Comparison of ENCODE assay signal across 1 cellular context in genomic region chr16:2160915-2161551, GRCh38.
TF ChIP-seq lines count a peak whose summit lies in the region.

No MANE protein-coding gene starts in this region.

TF ChIP-seq in GM12878, 131 proteins besides CTCF, POLR2A, EP300 and RAD21:
- TF ChIP-seq, protein P1, sequence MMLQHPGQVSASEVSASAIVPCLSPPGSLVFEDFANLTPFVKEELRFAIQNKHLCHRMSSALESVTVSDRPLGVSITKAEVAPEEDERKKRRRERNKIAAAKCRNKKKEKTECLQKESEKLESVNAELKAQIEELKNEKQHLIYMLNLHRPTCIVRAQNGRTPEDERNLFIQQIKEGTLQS (IDR thresholded peaks at IDR 0.05; ENCODE audit: borderline replicate concordance, extremely low read depth, low read depth, low read length): no peak
- TF ChIP-seq TBL1XR1 (IDR thresholded peaks at IDR 0.05; ENCODE audit: low read depth, low read length): no peak
- 0 out of 2 replicates have a peak, but pooled peaks have one; percentile 21 for TF ChIP-seq SMARCA5 (IDR thresholded peaks at IDR 0.05)
- no peak for TF ChIP-seq PAX8 (IDR thresholded peaks at IDR 0.05)
- TF ChIP-seq BHLHE40 (IDR thresholded peaks at IDR 0.05; ENCODE audit: borderline replicate concordance in 1 of 2, low read depth in 2 of 2, low read length in 1 of 2): 0 out of 4 replicates have a peak, but pooled peaks of 1 of the 2 experiments have one; percentile 10
- TF ChIP-seq MEF2B (IDR thresholded peaks at IDR 0.05; ENCODE audit: partially characterized antibody, poor library complexity, severe bottlenecking): peak; percentile 76
- peak; percentile 28; the same call in 1 of the 2 replicates for TF ChIP-seq TCF12 (IDR thresholded peaks at IDR 0.05; ENCODE audit: low read depth, low read length)
- TF ChIP-seq, protein P2, sequence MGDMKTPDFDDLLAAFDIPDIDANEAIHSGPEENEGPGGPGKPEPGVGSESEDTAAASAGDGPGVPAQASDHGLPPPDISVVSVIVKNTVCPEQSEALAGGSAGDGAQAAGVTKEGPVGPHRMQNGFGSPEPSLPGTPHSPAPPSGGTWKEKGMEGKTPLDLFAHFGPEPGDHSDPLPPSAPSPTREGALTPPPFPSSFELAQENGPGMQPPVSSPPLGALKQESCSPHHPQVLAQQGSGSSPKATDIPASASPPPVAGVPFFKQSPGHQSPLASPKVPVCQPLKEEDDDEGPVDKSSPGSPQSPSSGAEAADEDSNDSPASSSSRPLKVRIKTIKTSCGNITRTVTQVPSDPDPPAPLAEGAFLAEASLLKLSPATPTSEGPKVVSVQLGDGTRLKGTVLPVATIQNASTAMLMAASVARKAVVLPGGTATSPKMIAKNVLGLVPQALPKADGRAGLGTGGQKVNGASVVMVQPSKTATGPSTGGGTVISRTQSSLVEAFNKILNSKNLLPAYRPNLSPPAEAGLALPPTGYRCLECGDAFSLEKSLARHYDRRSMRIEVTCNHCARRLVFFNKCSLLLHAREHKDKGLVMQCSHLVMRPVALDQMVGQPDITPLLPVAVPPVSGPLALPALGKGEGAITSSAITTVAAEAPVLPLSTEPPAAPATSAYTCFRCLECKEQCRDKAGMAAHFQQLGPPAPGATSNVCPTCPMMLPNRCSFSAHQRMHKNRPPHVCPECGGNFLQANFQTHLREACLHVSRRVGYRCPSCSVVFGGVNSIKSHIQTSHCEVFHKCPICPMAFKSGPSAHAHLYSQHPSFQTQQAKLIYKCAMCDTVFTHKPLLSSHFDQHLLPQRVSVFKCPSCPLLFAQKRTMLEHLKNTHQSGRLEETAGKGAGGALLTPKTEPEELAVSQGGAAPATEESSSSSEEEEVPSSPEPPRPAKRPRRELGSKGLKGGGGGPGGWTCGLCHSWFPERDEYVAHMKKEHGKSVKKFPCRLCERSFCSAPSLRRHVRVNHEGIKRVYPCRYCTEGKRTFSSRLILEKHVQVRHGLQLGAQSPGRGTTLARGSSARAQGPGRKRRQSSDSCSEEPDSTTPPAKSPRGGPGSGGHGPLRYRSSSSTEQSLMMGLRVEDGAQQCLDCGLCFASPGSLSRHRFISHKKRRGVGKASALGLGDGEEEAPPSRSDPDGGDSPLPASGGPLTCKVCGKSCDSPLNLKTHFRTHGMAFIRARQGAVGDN (IDR thresholded peaks at IDR 0.05): peak; percentile 39
